9 cellular contexts compared by ENCODE assay signal in genomic region chr9:107587175-107587963, GRCh38.
DNase-seq lines count a peak whose midpoint lies in the region; ATAC-seq and TF ChIP-seq lines count a peak whose summit lies in the region.
"Had no signal": no experiment of that assay in that cellular context is flagged by ENCODE, and none has a peak within 500 bp of the region (broad histone marks: within the 10 kb centered on the region; RNA-seq: fewer than 3 reads in every experiment).

No MANE protein-coding gene starts in this region.

- H3K27me3 ChIP-seq in MM.1S (replicated peaks; ENCODE audit: insufficient read depth, low read length): no peaks in the 10 kb centered on the region
- H3K27me3 ChIP-seq in hepatocyte: no peaks in the 10 kb centered on the region
- H3K27me3 ChIP-seq in stomach: no peaks in the 10 kb centered on the region

- H4K20me1 ChIP-seq in MM.1S (ENCODE audit: insufficient read depth, low read length): no peaks in the 10 kb centered on the region
- no peaks in the 10 kb centered on the region for H4K20me1 ChIP-seq in hepatocyte (ENCODE audit: insufficient read depth, poor library complexity, severe bottlenecking)

- peak overlapping the region; percentile 79 for H2AFZ ChIP-seq in MM.1S (ENCODE audit: low read length)
- H2AFZ ChIP-seq in hepatocyte: no peak overlapping the region

- H3K79me2 ChIP-seq in MM.1S (ENCODE audit: low read length): no peaks in the 10 kb centered on the region
- no peaks in the 10 kb centered on the region for H3K79me2 ChIP-seq in hepatocyte

- ATAC-seq in GM21825 (IDR thresholded peaks at IDR 0.05; ENCODE audit: unreplicated experiment) (no peak), GM21390 (IDR thresholded peaks at IDR 0.05; ENCODE audit: unreplicated experiment) (no peak)

- TF ChIP-seq POLR2A in stomach (IDR thresholded peaks at IDR 0.05): no peak

- TF ChIP-seq CTCF in MM.1S (IDR thresholded peaks at IDR 0.05; ENCODE audit: low read length): no peak
- TF ChIP-seq CTCF in VCaP (conservative IDR thresholded peaks at IDR 0.05): no peak
- TF ChIP-seq CTCF in hepatocyte (IDR thresholded peaks at IDR 0.05; ENCODE audit: poor library complexity): no peak
- no peak for TF ChIP-seq CTCF in stomach (IDR thresholded peaks at IDR 0.05)

- DNase-seq in MM.1S (no peak), hepatocyte (ENCODE audit: low spot score) (peak; percentile 85), stomach (peak; percentile 91), SK-N-DZ (ENCODE audit: low spot score) (no peak)
- DNase-seq: activated CD4-positive, alpha-beta T cell treated with anti-CD3 and anti-CD28 coated beads for 1 hour; KBM-7 had no signal

- H3F3A ChIP-seq in MM.1S (ENCODE audit: insufficient read depth, low read length): no peaks in the 10 kb centered on the region

- H3K4me1 ChIP-seq in MM.1S (ENCODE audit: low read length): no peaks in the 10 kb centered on the region
- peaks cover 22% of the 10 kb centered on the region for H3K4me1 ChIP-seq in hepatocyte (ENCODE audit: insufficient read depth)
- peaks cover 20 to 44% (median 24%) of the 10 kb centered on the region in 4 donors for H3K4me1 ChIP-seq in stomach

- H3K4me2 ChIP-seq in MM.1S (ENCODE audit: low read depth, low read length) (peak overlapping the region; percentile 44), hepatocyte (peak overlapping the region; percentile 53)

- H3K4me3 ChIP-seq in MM.1S (ENCODE audit: low read length): peak overlapping the region; percentile 49
- H3K4me3 ChIP-seq in hepatocyte: no peak overlapping the region
- peak overlapping the region in 2 of 4 donors; percentile 10 to 23 for H3K4me3 ChIP-seq in stomach

- H3K36me3 ChIP-seq in MM.1S (replicated peaks; ENCODE audit: insufficient read depth, low read length) (no peaks in the 10 kb centered on the region), hepatocyte (replicated peaks; ENCODE audit: insufficient read depth, low read depth) (no peaks in the 10 kb centered on the region), stomach (no peaks in the 10 kb centered on the region)

- WGBS in hepatocyte (ENCODE audit: low lambda C conversion rate, missing lambda C conversion rate): 50% methylated on average over 26 of the region's 26 CpGs
- WGBS in stomach, 5 donors: 15 to 33% (median 19%) methylated on average over 26 of the region's 26 CpGs

- no peak overlapping the region for H3K27ac ChIP-seq in MM.1S (ENCODE audit: low read length)
- H3K27ac ChIP-seq in VCaP: peak overlapping the region; percentile 84
- H3K27ac ChIP-seq in hepatocyte: peak overlapping the region; percentile 90
- peak overlapping the region; percentile 77 to 93 (median 84) for H3K27ac ChIP-seq in stomach

- TF ChIP-seq EP300 in stomach (IDR thresholded peaks at IDR 0.05): no peak

- peak overlapping the region; percentile 28; the same call in 1 of the 2 replicates for H3K9ac ChIP-seq in MM.1S (ENCODE audit: low read length)

- intact Hi-C loops in stomach (cut with DNase I; ENCODE audit: low total_unique reads): no loop called here

- H3K9me2 ChIP-seq in MM.1S (replicated peaks; ENCODE audit: insufficient read depth, low read length) (no peaks in the 10 kb centered on the region), hepatocyte (replicated peaks; ENCODE audit: insufficient read depth) (no peaks in the 10 kb centered on the region)

- no peaks in the 10 kb centered on the region for H3K9me3 ChIP-seq in MM.1S (replicated peaks; ENCODE audit: insufficient read depth, low read length)
- H3K9me3 ChIP-seq in hepatocyte (ENCODE audit: low read depth): no peaks in the 10 kb centered on the region
- no peaks in the 10 kb centered on the region for H3K9me3 ChIP-seq in stomach

Comparison
In these comparisons a context has a peak if more than half of its experiments do, and no peak if none do; other contexts are left out.
1. DNase-seq: peak in hepatocyte (single experiment) and stomach (single experiment); none in MM.1S (single experiment) and SK-N-DZ (single experiment).